Comparison of ENCODE assay signal across 14 cellular contexts in genomic region chr10:676178-676577, GRCh38.
"Had no signal": no experiment of that assay in that cellular context is flagged by ENCODE, and none has a peak within 500 bp of the region (broad histone marks: within the 10 kb centered on the region; RNA-seq: fewer than 3 reads in every experiment).

No MANE protein-coding gene starts in this region.

- ATAC-seq: activated CD8-positive, alpha-beta T cell treated with anti-CD3 and anti-CD28 coated beads, Interleukin-2, amount 10 ng/mL, durations not matched to agents 7 days and 5 days; mucosa of descending colon; naive thymus-derived CD4-positive, alpha-beta T cell; WTC11 had no signal

- DNase-seq: activated CD4-positive, alpha-beta T cell treated with anti-CD3 and anti-CD28 coated beads for 48 hours; activated CD8-positive, alpha-beta memory T cell treated with anti-CD3 and anti-CD28 coated beads, Interleukin-2, amount 50 U/mL, for 48 hours; activated CD8-positive, alpha-beta T cell treated with anti-CD3 and anti-CD28 coated beads, Interleukin-2, amount 10 ng/mL, durations not matched to agents 7 days and 5 days; activated naive CD4-positive, alpha-beta T cell treated with Interleukin-2 at 50 U/mL for 16 hours; adrenal gland; foreskin fibroblast; hippocampal formation; left ventricle myocardium inferior; mucosa of descending colon; naive thymus-derived CD4-positive, alpha-beta T cell; stimulated activated CD4-positive, alpha-beta T cell treated with anti-CD3 and anti-CD28 coated beads, Interleukin-2, amount 100 ng/mL, for 48 hours; stimulated activated naive CD4-positive, alpha-beta T cell; trophoblast cell had no signal
